Comparison of ENCODE assay signal across 1 cellular context in the genomic region with DNA sequence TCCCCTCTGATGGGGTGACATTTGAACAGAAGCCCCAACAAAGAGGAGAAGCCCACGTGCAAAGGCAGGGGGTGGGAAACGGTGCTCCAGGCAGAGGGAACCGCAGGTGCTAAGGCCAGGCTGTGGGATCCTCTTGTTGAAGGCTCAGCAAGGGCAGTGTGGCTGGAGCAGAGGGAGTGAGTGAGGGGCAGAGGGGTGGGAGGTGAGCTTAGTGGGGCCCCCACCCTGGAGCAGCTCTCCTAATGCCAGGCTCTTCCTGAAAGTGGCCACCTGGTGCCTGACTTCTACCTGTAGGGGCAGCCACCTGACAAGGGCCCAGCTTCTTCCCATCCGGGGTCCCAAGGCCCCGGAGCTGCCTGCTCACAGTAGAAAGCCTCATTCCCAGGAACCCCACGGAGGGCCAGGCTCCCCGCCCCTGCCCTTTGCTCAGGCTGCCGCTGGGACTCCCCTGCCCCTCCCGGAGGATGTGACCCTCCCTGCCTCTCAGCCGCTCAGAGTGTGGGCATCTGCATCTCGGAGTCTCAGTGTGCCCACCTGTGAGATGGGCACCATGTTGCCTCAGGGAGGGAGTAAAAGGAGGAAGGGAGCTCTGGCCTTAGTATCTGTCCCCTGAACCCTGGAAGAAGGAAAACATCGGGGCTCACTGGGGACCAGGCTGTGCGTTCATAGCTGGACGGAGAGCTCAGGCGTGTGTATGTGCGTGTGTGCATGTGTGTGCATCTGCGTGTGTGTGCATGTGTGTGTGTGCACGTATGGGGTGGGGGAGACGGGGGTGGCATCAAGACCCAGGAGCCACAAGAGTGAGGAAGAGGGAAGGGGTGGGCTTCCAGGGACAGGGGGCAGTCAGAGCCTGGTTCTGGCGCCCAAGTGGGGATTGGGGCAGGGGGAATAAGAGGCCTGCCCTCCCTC.
TF ChIP-seq lines count a peak whose summit lies in the region.

No MANE protein-coding gene starts in this region.

TF ChIP-seq in HepG2, 621 proteins besides CTCF, POLR2A, EP300 and RAD21 (continued from another document and continues in another):
- TF ChIP-seq, protein P1, sequence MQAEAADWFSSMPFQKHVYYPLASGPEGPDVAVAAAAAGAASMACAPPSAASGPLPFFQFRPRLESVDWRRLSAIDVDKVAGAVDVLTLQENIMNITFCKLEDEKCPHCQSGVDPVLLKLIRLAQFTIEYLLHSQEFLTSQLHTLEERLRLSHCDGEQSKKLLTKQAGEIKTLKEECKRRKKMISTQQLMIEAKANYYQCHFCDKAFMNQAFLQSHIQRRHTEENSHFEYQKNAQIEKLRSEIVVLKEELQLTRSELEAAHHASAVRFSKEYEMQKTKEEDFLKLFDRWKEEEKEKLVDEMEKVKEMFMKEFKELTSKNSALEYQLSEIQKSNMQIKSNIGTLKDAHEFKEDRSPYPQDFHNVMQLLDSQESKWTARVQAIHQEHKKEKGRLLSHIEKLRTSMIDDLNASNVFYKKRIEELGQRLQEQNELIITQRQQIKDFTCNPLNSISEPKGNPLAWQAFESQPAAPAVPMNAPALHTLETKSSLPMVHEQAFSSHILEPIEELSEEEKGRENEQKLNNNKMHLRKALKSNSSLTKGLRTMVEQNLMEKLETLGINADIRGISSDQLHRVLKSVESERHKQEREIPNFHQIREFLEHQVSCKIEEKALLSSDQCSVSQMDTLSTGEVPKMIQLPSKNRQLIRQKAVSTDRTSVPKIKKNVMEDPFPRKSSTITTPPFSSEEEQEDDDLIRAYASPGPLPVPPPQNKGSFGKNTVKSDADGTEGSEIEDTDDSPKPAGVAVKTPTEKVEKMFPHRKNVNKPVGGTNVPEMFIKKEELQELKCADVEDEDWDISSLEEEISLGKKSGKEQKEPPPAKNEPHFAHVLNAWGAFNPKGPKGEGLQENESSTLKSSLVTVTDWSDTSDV (CRISPR knock-in tag; IDR thresholded peaks at IDR 0.05): no peak
- TF ChIP-seq, protein P2, sequence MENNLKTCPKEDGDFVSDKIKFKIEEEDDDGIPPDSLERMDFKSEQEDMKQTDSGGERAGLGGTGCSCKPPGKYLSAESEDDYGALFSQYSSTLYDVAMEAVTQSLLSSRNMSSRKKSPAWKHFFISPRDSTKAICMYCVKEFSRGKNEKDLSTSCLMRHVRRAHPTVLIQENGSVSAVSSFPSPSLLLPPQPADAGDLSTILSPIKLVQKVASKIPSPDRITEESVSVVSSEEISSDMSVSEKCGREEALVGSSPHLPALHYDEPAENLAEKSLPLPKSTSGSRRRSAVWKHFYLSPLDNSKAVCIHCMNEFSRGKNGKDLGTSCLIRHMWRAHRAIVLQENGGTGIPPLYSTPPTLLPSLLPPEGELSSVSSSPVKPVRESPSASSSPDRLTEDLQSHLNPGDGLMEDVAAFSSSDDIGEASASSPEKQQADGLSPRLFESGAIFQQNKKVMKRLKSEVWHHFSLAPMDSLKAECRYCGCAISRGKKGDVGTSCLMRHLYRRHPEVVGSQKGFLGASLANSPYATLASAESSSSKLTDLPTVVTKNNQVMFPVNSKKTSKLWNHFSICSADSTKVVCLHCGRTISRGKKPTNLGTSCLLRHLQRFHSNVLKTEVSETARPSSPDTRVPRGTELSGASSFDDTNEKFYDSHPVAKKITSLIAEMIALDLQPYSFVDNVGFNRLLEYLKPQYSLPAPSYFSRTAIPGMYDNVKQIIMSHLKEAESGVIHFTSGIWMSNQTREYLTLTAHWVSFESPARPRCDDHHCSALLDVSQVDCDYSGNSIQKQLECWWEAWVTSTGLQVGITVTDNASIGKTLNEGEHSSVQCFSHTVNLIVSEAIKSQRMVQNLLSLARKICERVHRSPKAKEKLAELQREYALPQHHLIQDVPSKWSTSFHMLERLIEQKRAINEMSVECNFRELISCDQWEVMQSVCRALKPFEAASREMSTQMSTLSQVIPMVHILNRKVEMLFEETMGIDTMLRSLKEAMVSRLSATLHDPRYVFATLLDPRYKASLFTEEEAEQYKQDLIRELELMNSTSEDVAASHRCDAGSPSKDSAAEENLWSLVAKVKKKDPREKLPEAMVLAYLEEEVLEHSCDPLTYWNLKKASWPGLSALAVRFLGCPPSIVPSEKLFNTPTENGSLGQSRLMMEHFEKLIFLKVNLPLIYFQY (CRISPR knock-in tag; IDR thresholded peaks at IDR 0.05; ENCODE audit: borderline replicate concordance): no peak
- TF ChIP-seq, protein P3, sequence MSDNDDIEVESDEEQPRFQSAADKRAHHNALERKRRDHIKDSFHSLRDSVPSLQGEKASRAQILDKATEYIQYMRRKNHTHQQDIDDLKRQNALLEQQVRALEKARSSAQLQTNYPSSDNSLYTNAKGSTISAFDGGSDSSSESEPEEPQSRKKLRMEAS (IDR thresholded peaks at IDR 0.05): peak; percentile 45
- TF ChIP-seq ZNF543 (CRISPR knock-in tag; IDR thresholded peaks at IDR 0.05): no peak
- TF ChIP-seq, protein P4, sequence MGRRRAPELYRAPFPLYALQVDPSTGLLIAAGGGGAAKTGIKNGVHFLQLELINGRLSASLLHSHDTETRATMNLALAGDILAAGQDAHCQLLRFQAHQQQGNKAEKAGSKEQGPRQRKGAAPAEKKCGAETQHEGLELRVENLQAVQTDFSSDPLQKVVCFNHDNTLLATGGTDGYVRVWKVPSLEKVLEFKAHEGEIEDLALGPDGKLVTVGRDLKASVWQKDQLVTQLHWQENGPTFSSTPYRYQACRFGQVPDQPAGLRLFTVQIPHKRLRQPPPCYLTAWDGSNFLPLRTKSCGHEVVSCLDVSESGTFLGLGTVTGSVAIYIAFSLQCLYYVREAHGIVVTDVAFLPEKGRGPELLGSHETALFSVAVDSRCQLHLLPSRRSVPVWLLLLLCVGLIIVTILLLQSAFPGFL (CRISPR knock-in tag; IDR thresholded peaks at IDR 0.05): no peak
- TF ChIP-seq DMAP1 (CRISPR knock-in tag; IDR thresholded peaks at IDR 0.05): 0 out of 2 replicates have a peak, but pooled peaks have one; percentile 3
- TF ChIP-seq ATF1 (CRISPR knock-in tag; IDR thresholded peaks at IDR 0.05): no peak
- TF ChIP-seq, protein P5, sequence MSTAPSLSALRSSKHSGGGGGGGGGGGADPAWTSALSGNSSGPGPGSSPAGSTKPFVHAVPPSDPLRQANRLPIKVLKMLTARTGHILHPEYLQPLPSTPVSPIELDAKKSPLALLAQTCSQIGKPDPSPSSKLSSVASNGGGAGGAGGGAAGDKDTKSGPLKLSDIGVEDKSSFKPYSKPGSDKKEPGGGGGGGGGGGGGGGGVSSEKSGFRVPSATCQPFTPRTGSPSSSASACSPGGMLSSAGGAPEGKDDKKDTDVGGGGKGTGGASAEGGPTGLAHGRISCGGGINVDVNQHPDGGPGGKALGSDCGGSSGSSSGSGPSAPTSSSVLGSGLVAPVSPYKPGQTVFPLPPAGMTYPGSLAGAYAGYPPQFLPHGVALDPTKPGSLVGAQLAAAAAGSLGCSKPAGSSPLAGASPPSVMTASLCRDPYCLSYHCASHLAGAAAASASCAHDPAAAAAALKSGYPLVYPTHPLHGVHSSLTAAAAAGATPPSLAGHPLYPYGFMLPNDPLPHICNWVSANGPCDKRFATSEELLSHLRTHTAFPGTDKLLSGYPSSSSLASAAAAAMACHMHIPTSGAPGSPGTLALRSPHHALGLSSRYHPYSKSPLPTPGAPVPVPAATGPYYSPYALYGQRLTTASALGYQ (CRISPR knock-in tag; IDR thresholded peaks at IDR 0.05): no peak
- TF ChIP-seq, protein P6, sequence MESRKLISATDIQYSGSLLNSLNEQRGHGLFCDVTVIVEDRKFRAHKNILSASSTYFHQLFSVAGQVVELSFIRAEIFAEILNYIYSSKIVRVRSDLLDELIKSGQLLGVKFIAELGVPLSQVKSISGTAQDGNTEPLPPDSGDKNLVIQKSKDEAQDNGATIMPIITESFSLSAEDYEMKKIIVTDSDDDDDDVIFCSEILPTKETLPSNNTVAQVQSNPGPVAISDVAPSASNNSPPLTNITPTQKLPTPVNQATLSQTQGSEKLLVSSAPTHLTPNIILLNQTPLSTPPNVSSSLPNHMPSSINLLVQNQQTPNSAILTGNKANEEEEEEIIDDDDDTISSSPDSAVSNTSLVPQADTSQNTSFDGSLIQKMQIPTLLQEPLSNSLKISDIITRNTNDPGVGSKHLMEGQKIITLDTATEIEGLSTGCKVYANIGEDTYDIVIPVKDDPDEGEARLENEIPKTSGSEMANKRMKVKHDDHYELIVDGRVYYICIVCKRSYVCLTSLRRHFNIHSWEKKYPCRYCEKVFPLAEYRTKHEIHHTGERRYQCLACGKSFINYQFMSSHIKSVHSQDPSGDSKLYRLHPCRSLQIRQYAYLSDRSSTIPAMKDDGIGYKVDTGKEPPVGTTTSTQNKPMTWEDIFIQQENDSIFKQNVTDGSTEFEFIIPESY (CRISPR knock-in tag; IDR thresholded peaks at IDR 0.05): peak; percentile 32; the same call in 1 of the 2 replicates
- TF ChIP-seq DR1 (CRISPR knock-in tag; IDR thresholded peaks at IDR 0.05): no peak
- no peak for TF ChIP-seq MAF1 (CRISPR knock-in tag; IDR thresholded peaks at IDR 0.05; ENCODE audit: borderline replicate concordance)
- no peak for TF ChIP-seq ZNF282 (IDR thresholded peaks at IDR 0.05; ENCODE audit: partially characterized antibody)
- peak; percentile 8; the same call in 1 of the 2 replicates for TF ChIP-seq SPEN (CRISPR knock-in tag; IDR thresholded peaks at IDR 0.05; ENCODE audit: low read depth)
- TF ChIP-seq CAMTA2 (CRISPR knock-in tag; IDR thresholded peaks at IDR 0.05; ENCODE audit: borderline replicate concordance): no peak
- TF ChIP-seq FOXP1 (IDR thresholded peaks at IDR 0.05): no peak
- no peak for TF ChIP-seq FOXP1 (CRISPR knock-in tag; IDR thresholded peaks at IDR 0.05)
- TF ChIP-seq, protein P7, sequence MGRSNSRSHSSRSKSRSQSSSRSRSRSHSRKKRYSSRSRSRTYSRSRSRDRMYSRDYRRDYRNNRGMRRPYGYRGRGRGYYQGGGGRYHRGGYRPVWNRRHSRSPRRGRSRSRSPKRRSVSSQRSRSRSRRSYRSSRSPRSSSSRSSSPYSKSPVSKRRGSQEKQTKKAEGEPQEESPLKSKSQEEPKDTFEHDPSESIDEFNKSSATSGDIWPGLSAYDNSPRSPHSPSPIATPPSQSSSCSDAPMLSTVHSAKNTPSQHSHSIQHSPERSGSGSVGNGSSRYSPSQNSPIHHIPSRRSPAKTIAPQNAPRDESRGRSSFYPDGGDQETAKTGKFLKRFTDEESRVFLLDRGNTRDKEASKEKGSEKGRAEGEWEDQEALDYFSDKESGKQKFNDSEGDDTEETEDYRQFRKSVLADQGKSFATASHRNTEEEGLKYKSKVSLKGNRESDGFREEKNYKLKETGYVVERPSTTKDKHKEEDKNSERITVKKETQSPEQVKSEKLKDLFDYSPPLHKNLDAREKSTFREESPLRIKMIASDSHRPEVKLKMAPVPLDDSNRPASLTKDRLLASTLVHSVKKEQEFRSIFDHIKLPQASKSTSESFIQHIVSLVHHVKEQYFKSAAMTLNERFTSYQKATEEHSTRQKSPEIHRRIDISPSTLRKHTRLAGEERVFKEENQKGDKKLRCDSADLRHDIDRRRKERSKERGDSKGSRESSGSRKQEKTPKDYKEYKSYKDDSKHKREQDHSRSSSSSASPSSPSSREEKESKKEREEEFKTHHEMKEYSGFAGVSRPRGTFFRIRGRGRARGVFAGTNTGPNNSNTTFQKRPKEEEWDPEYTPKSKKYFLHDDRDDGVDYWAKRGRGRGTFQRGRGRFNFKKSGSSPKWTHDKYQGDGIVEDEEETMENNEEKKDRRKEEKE (IDR thresholded peaks at IDR 0.05): no peak
- TF ChIP-seq, protein P8, sequence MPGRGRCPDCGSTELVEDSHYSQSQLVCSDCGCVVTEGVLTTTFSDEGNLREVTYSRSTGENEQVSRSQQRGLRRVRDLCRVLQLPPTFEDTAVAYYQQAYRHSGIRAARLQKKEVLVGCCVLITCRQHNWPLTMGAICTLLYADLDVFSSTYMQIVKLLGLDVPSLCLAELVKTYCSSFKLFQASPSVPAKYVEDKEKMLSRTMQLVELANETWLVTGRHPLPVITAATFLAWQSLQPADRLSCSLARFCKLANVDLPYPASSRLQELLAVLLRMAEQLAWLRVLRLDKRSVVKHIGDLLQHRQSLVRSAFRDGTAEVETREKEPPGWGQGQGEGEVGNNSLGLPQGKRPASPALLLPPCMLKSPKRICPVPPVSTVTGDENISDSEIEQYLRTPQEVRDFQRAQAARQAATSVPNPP (CRISPR knock-in tag; IDR thresholded peaks at IDR 0.05): no peak
- no peak for TF ChIP-seq ZSCAN9 (CRISPR knock-in tag; IDR thresholded peaks at IDR 0.05; ENCODE audit: borderline replicate concordance)
- no peak for TF ChIP-seq TCF12 (IDR thresholded peaks at IDR 0.05)
- no peak for TF ChIP-seq TCF12 (CRISPR knock-in tag; IDR thresholded peaks at IDR 0.05)
- no peak for TF ChIP-seq MIER3 (CRISPR knock-in tag; IDR thresholded peaks at IDR 0.05; ENCODE audit: borderline replicate concordance)
- TF ChIP-seq ZNF746 (CRISPR knock-in tag; IDR thresholded peaks at IDR 0.05): no peak
- TF ChIP-seq BCL6 (CRISPR knock-in tag; IDR thresholded peaks at IDR 0.05): no peak
- TF ChIP-seq, protein P9, sequence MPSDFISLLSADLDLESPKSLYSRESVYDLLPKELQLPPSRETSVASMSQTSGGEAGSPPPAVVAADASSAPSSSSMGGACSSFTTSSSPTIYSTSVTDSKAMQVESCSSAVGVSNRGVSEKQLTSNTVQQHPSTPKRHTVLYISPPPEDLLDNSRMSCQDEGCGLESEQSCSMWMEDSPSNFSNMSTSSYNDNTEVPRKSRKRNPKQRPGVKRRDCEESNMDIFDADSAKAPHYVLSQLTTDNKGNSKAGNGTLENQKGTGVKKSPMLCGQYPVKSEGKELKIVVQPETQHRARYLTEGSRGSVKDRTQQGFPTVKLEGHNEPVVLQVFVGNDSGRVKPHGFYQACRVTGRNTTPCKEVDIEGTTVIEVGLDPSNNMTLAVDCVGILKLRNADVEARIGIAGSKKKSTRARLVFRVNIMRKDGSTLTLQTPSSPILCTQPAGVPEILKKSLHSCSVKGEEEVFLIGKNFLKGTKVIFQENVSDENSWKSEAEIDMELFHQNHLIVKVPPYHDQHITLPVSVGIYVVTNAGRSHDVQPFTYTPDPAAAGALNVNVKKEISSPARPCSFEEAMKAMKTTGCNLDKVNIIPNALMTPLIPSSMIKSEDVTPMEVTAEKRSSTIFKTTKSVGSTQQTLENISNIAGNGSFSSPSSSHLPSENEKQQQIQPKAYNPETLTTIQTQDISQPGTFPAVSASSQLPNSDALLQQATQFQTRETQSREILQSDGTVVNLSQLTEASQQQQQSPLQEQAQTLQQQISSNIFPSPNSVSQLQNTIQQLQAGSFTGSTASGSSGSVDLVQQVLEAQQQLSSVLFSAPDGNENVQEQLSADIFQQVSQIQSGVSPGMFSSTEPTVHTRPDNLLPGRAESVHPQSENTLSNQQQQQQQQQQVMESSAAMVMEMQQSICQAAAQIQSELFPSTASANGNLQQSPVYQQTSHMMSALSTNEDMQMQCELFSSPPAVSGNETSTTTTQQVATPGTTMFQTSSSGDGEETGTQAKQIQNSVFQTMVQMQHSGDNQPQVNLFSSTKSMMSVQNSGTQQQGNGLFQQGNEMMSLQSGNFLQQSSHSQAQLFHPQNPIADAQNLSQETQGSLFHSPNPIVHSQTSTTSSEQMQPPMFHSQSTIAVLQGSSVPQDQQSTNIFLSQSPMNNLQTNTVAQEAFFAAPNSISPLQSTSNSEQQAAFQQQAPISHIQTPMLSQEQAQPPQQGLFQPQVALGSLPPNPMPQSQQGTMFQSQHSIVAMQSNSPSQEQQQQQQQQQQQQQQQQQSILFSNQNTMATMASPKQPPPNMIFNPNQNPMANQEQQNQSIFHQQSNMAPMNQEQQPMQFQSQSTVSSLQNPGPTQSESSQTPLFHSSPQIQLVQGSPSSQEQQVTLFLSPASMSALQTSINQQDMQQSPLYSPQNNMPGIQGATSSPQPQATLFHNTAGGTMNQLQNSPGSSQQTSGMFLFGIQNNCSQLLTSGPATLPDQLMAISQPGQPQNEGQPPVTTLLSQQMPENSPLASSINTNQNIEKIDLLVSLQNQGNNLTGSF (CRISPR knock-in tag; IDR thresholded peaks at IDR 0.05): no peak
- TF ChIP-seq, protein P10, sequence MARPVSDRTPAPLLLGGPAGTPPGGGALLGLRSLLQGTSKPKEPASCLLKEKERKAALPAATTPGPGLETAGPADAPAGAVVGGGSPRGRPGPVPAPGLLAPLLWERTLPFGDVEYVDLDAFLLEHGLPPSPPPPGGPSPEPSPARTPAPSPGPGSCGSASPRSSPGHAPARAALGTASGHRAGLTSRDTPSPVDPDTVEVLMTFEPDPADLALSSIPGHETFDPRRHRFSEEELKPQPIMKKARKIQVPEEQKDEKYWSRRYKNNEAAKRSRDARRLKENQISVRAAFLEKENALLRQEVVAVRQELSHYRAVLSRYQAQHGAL (CRISPR knock-in tag; IDR thresholded peaks at IDR 0.05; ENCODE audit: not compliant biosample characterization): no peak
